Comparison of ENCODE assay signal across 8 cellular contexts in the genomic region with DNA sequence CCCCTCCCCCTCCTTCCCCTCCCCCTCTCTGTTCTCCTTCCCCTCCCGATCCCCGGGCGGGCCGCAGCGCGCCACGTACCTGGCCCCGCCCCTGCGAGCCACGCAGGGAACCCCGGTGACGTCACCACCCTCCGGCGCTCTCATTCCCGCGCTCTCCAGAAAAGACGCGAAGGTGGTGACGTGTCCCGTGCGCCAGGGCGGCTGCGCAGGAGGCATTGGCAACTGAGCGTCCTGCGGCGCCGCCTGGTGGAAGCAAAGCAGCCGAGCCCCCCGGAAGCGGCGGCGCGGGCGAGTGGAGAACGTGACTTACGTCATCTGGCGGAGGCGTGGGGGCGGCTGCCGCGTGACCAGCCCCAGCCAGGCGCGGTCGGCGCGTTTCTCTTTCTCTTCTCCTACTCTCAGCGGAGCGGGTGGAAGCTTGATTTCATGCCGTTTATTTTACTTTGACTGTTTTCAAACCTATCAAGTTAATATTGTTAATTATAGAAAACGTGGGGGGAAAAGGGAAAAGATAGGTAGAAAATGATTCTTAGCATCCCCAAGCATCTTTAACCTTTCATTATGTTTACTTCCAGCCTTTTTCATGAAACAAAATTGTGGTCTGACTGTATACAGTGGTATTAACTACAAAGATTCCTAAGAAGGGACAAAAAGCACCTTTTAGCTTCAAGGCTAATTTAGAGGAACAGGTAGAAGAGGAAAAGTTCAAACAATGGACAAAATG. TPM values are rescaled to one million over a fixed set of nuclear protein-coding genes. Genes with fewer than 3 reads are reported as not detected.
DNase-seq lines count a peak whose midpoint lies in the region; ATAC-seq, FAIRE-seq and TF ChIP-seq lines count a peak whose summit lies in the region.

No MANE protein-coding gene starts in this region.

- peak overlapping the region; percentile 72 for H3K4me2 ChIP-seq in GM23338

- H2AFZ ChIP-seq in GM23338 = no peak overlapping the region

- intact Hi-C loops in activated T-helper 1 cell treated with anti-CD3 and anti-CD28 coated beads, Interleukin-12 subunit alpha, Interleukin-12 subunit beta, Interleukin-2, Interleukin-4 antibody, amounts not matched to agents 30 ng/mL and 10 ng/mL and 1 ng/mL, durations not matched to agents 14 hours and 24 hours and 36 hours (cut with micrococcal nuclease) = loop anchor here (1.0 to 10.0 kb wide), 14 partner anchors 18 to 498 kb away; a partner anchor contains a TSS

- H3K27ac Mint-ChIP-seq in GM23338 = peak overlapping the region; percentile 94
- H3K27ac Mint-ChIP-seq in activated T-helper 1 cell treated with anti-CD3 and anti-CD28 coated beads, Interleukin-12 subunit alpha, Interleukin-12 subunit beta, Interleukin-2, Interleukin-4 antibody, amounts not matched to agents 30 ng/mL and 10 ng/mL and 1 ng/mL, durations not matched to agents 14 hours and 24 hours and 36 hours = peak overlapping the region; percentile 91
- H3K27ac Mint-ChIP-seq in naive thymus-derived CD8-positive, alpha-beta T cell = peak overlapping the region; percentile 96 to 100 (median 98)
- peak overlapping the region; percentile 99 for H3K27ac Mint-ChIP-seq in stimulated activated naive B cell treated with anti-CD40 and anti-IgM and Interleukin-4, amounts not matched to agents 10 μg/mL and 1 μg/mL and 100 μg/mL, for 72 hours

- peaks cover 30% of the 10 kb centered on the region for H3F3A ChIP-seq in GM23338 (replicated peaks; ENCODE audit: low read depth)

- no peaks in the 10 kb centered on the region for H3K79me2 ChIP-seq in GM23338 (replicated peaks; ENCODE audit: insufficient read depth)

- H3K36me3 Mint-ChIP-seq in GM23338 (ENCODE audit: low read depth) = no peaks in the 10 kb centered on the region; the same call in 2 of the 3 replicates
- peaks cover under 1% of the 10 kb centered on the region for H3K36me3 Mint-ChIP-seq in activated T-helper 1 cell treated with anti-CD3 and anti-CD28 coated beads, Interleukin-12 subunit alpha, Interleukin-12 subunit beta, Interleukin-2, Interleukin-4 antibody, amounts not matched to agents 30 ng/mL and 10 ng/mL and 1 ng/mL, durations not matched to agents 14 hours and 24 hours and 36 hours (ENCODE audit: low read depth)
- H3K36me3 Mint-ChIP-seq in naive thymus-derived CD8-positive, alpha-beta T cell = no peaks in the 10 kb centered on the region
- peaks cover 8 to 14% of the 10 kb centered on the region in 2 donors for H3K36me3 Mint-ChIP-seq in stimulated activated naive B cell treated with anti-CD40 and anti-IgM and Interleukin-4, amounts not matched to agents 10 μg/mL and 1 μg/mL and 100 μg/mL, for 72 hours

- peaks cover 30% of the 10 kb centered on the region for H3K4me1 ChIP-seq in GM23338 (ENCODE audit: insufficient read depth)

- peak; percentile 36 for FAIRE-seq in RCC 7860 (lab: Jason Lieb, UNC)

- H3K27me3 Mint-ChIP-seq in GM23338 (ENCODE audit: insufficient read depth, low read depth, poor library complexity) = peaks cover 24% of the 10 kb centered on the region
- no peaks in the 10 kb centered on the region for H3K27me3 Mint-ChIP-seq in activated T-helper 1 cell treated with anti-CD3 and anti-CD28 coated beads, Interleukin-12 subunit alpha, Interleukin-12 subunit beta, Interleukin-2, Interleukin-4 antibody, amounts not matched to agents 30 ng/mL and 10 ng/mL and 1 ng/mL, durations not matched to agents 14 hours and 24 hours and 36 hours (ENCODE audit: insufficient read depth)
- H3K27me3 Mint-ChIP-seq in naive thymus-derived CD8-positive, alpha-beta T cell = peaks cover 0 to 3% (median 0%) of the 10 kb centered on the region in 5 donors
- no peaks in the 10 kb centered on the region for H3K27me3 Mint-ChIP-seq in stimulated activated naive B cell treated with anti-CD40 and anti-IgM and Interleukin-4, amounts not matched to agents 10 μg/mL and 1 μg/mL and 100 μg/mL, for 72 hours

- peak; percentile 43 for ATAC-seq in GM23338
- peak; percentile 78 to 81 for ATAC-seq in naive thymus-derived CD8-positive, alpha-beta T cell
- peak; percentile 66 to 70 for ATAC-seq in stimulated activated naive B cell treated with anti-CD40 and anti-IgM and Interleukin-4, amounts not matched to agents 10 μg/mL and 1 μg/mL and 100 μg/mL, for 72 hours (replicated peaks)

- DNase-seq in ELF-1 (ENCODE audit: low read depth, low spot score) (peak; percentile 100), GM23338 (ENCODE audit: low spot score) (peak; percentile 100), Kasumi-1 (lab: John Stamatoyannopoulos, UW) (peak; percentile 96 to 97), RCC 7860 (ENCODE audit: low spot score) (peak; percentile 99), fibroblast of gingiva (ENCODE audit: low read depth) (peak; percentile 99)
- DNase-seq in activated T-helper 1 cell treated with anti-CD3 and anti-CD28 coated beads, Interleukin-12 subunit alpha, Interleukin-12 subunit beta, Interleukin-2, Interleukin-4 antibody, amounts not matched to agents 30 ng/mL and 10 ng/mL and 1 ng/mL, durations not matched to agents 14 hours and 24 hours and 36 hours (ENCODE audit: low spot score) = peak; percentile 100
- DNase-seq in naive thymus-derived CD8-positive, alpha-beta T cell = peak; percentile 95 to 100 (median 100)
- peak; percentile 100 for DNase-seq in stimulated activated naive B cell treated with anti-CD40 and anti-IgM and Interleukin-4, amounts not matched to agents 10 μg/mL and 1 μg/mL and 100 μg/mL, for 72 hours

- TF ChIP-seq CTCF in GM23338 (conservative IDR thresholded peaks at IDR 0.05; ENCODE audit: low read depth in 2 of 2) = peak; percentile 73 to 100

- no peaks in the 10 kb centered on the region for H3K36me3 ChIP-seq in GM23338 (ENCODE audit: insufficient read depth)

- no peaks in the 10 kb centered on the region for H3K9me2 ChIP-seq in GM23338 (ENCODE audit: insufficient read depth)

- peak overlapping the region; percentile 78 for H3K4me3 ChIP-seq in GM23338

- POLR2A ChIA-PET in naive thymus-derived CD8-positive, alpha-beta T cell (lab: Charles Lee) = interaction anchor here (0.6 to 25.8 kb wide), 26 partner anchors 10 to 1373 kb away, joined by 3 to 1727 read pairs (median 9); a partner anchor contains a TSS

- peaks cover 37% of the 10 kb centered on the region for H3K4me1 Mint-ChIP-seq in GM23338
- H3K4me1 Mint-ChIP-seq in activated T-helper 1 cell treated with anti-CD3 and anti-CD28 coated beads, Interleukin-12 subunit alpha, Interleukin-12 subunit beta, Interleukin-2, Interleukin-4 antibody, amounts not matched to agents 30 ng/mL and 10 ng/mL and 1 ng/mL, durations not matched to agents 14 hours and 24 hours and 36 hours (ENCODE audit: low read depth) = peaks cover 58% of the 10 kb centered on the region
- peaks cover 34 to 64% (median 59%) of the 10 kb centered on the region in 4 donors for H3K4me1 Mint-ChIP-seq in naive thymus-derived CD8-positive, alpha-beta T cell
- peaks cover 45 to 68% of the 10 kb centered on the region in 2 donors for H3K4me1 Mint-ChIP-seq in stimulated activated naive B cell treated with anti-CD40 and anti-IgM and Interleukin-4, amounts not matched to agents 10 μg/mL and 1 μg/mL and 100 μg/mL, for 72 hours

- no peaks in the 10 kb centered on the region for H4K20me1 ChIP-seq in GM23338 (replicated peaks; ENCODE audit: insufficient read depth)

- H3K27ac ChIP-seq in GM23338 (ENCODE audit: low read depth) = peak overlapping the region; percentile 86

- peak overlapping the region; percentile 82 for H3K4me3 Mint-ChIP-seq in GM23338
- peak overlapping the region; percentile 80 for H3K4me3 Mint-ChIP-seq in activated T-helper 1 cell treated with anti-CD3 and anti-CD28 coated beads, Interleukin-12 subunit alpha, Interleukin-12 subunit beta, Interleukin-2, Interleukin-4 antibody, amounts not matched to agents 30 ng/mL and 10 ng/mL and 1 ng/mL, durations not matched to agents 14 hours and 24 hours and 36 hours
- peak overlapping the region; percentile 78 to 96 (median 91) for H3K4me3 Mint-ChIP-seq in naive thymus-derived CD8-positive, alpha-beta T cell
- H3K4me3 Mint-ChIP-seq in stimulated activated naive B cell treated with anti-CD40 and anti-IgM and Interleukin-4, amounts not matched to agents 10 μg/mL and 1 μg/mL and 100 μg/mL, for 72 hours = peak overlapping the region; percentile 88 to 91

- no peaks in the 10 kb centered on the region; the same call in 2 of the 3 replicates for H3K9me3 Mint-ChIP-seq in GM23338
- H3K9me3 Mint-ChIP-seq in activated T-helper 1 cell treated with anti-CD3 and anti-CD28 coated beads, Interleukin-12 subunit alpha, Interleukin-12 subunit beta, Interleukin-2, Interleukin-4 antibody, amounts not matched to agents 30 ng/mL and 10 ng/mL and 1 ng/mL, durations not matched to agents 14 hours and 24 hours and 36 hours = no peaks in the 10 kb centered on the region
- H3K9me3 Mint-ChIP-seq in naive thymus-derived CD8-positive, alpha-beta T cell = peaks cover 0 to 2% (median 0%) of the 10 kb centered on the region in 9 donors
- H3K9me3 Mint-ChIP-seq in stimulated activated naive B cell treated with anti-CD40 and anti-IgM and Interleukin-4, amounts not matched to agents 10 μg/mL and 1 μg/mL and 100 μg/mL, for 72 hours = no peaks in the 10 kb centered on the region

- no peaks in the 10 kb centered on the region for H3K27me3 ChIP-seq in GM23338 (ENCODE audit: insufficient read depth)

TF ChIP-seq in GM23338, 12 proteins besides CTCF, POLR2A, EP300 and RAD21 (continues in another document):
- TF ChIP-seq ZNF114 (CRISPR knock-in tag; IDR thresholded peaks at IDR 0.05) = no peak

RNA-seq across cellular contexts. Expression of a gene that starts 48.1 kb away (rescaled TPM):
- total RNA-seq in GM23338 (2014; rRNA removed; shearing (Covaris generic)) = 6.9 and 12.7 TPM in 2 replicates
- polyA plus RNA-seq in GM23338 (2016; fragmentation: Nextera tagmentation; extraction: Ambion mirVana) = 3.4 and 4.3 TPM in 2 replicates
- total RNA-seq in activated T-helper 1 cell treated with anti-CD3 and anti-CD28 coated beads, Interleukin-12 subunit alpha, Interleukin-12 subunit beta, Interleukin-2, Interleukin-4 antibody, amounts not matched to agents 30 ng/mL and 10 ng/mL and 1 ng/mL, durations not matched to agents 14 hours and 24 hours and 36 hours = 21.6 and 24.1 TPM in 2 replicates
- total RNA-seq in naive thymus-derived CD8-positive, alpha-beta T cell = 10 to 100 TPM; 36.6 to 40.3 TPM
- 10 to 100 TPM; 19.6 to 31.1 (median 19.9) TPM for polyA plus RNA-seq in naive thymus-derived CD8-positive, alpha-beta T cell

RNA-seq across cellular contexts. Expression of a gene that starts 55.5 kb away (rescaled TPM):
- total RNA-seq in GM23338 (2014; rRNA removed; shearing (Covaris generic)) = 212 and 254 TPM in 2 replicates
- polyA plus RNA-seq in GM23338 (2016; fragmentation: Nextera tagmentation; extraction: Ambion mirVana) = 393 and 400 TPM in 2 replicates
- total RNA-seq in activated T-helper 1 cell treated with anti-CD3 and anti-CD28 coated beads, Interleukin-12 subunit alpha, Interleukin-12 subunit beta, Interleukin-2, Interleukin-4 antibody, amounts not matched to agents 30 ng/mL and 10 ng/mL and 1 ng/mL, durations not matched to agents 14 hours and 24 hours and 36 hours = 426 and 427 TPM in 2 replicates
- 100 to 1,000 TPM; 386 to 393 TPM for total RNA-seq in naive thymus-derived CD8-positive, alpha-beta T cell
- polyA plus RNA-seq in naive thymus-derived CD8-positive, alpha-beta T cell = 100 to 1,000 TPM; 159 to 218 (median 195) TPM

Comparison
In these comparisons a context has a peak if more than half of its experiments do, and no peak if none do; other contexts are left out.
1. Peak in every context shown above with its lines: DNase-seq, ATAC-seq, H3K4me3 ChIP-seq and H3K27ac ChIP-seq.